12 cellular contexts compared by ENCODE assay signal in the genomic region with DNA sequence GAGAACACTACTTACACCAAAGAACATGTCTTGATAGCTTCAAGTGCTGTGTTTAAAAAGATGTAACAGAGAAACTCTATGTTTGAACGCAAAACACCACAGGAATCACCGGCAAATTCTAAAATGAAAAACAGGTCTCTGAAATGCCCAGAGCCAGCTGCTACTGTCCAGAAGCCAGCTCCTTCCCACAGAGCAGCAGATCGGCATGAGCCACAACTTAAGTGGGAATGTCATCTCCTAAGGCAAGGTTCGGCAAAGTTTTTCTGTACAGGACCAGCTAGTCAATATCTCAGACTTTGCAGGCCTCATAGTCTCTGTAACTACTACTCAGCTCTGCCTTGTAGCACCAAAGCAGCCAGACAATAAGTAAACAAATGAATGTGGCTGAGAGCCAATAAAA. TPM values are rescaled to one million over a fixed set of nuclear protein-coding genes. Genes with fewer than 3 reads are reported as not detected.
DNase-seq lines count a peak whose midpoint lies in the region; ATAC-seq and TF ChIP-seq lines count a peak whose summit lies in the region.
"Had no signal": no experiment of that assay in that cellular context is flagged by ENCODE, and none has a peak within 500 bp of the region (broad histone marks: within the 10 kb centered on the region; RNA-seq: fewer than 3 reads in every experiment).

No MANE protein-coding gene starts in this region.

- no peak overlapping the region for H3K9ac ChIP-seq in rectal smooth muscle tissue (ENCODE audit: low read length)

- CTCF ChIA-PET in RWPE1 (lab: Yijun Ruan, JAX), result interaction anchor here (0.6 kb wide), 1 partner anchor 11 kb away, joined by 4 read pairs; no protein-coding TSS in a partner anchor
- CTCF ChIA-PET in activated CD4-positive, alpha-beta memory T cell treated with anti-CD3 and anti-CD28 coated beads, Interleukin-2, amount 10 ng/mL, durations not matched to agents 7 days and 5 days (lab: Charles Lee), result interaction anchor here (0.9 kb wide), 1 partner anchor 33 kb away, joined by 3 read pairs; no protein-coding TSS in a partner anchor

- no peaks in the 10 kb centered on the region for H3K36me3 Mint-ChIP-seq in immature natural killer cell
- H3K36me3 Mint-ChIP-seq in activated CD4-positive, alpha-beta memory T cell treated with anti-CD3 and anti-CD28 coated beads, Interleukin-2, amount 10 ng/mL, durations not matched to agents 7 days and 5 days (ENCODE audit: low read depth), result no peaks in the 10 kb centered on the region
- H3K36me3 Mint-ChIP-seq: naive B cell had no signal

- peaks cover 6 to 7% (median 6%) of the 10 kb centered on the region in 3 donors for H3K27me3 Mint-ChIP-seq in immature natural killer cell (ENCODE audit: low read depth in 3 of 3)
- H3K27me3 Mint-ChIP-seq in activated CD4-positive, alpha-beta memory T cell treated with anti-CD3 and anti-CD28 coated beads, Interleukin-2, amount 10 ng/mL, durations not matched to agents 7 days and 5 days, result peaks cover 24% of the 10 kb centered on the region

- H3K4me3 Mint-ChIP-seq in immature natural killer cell, result no peak overlapping the region
- no peak overlapping the region for H3K4me3 Mint-ChIP-seq in activated CD4-positive, alpha-beta memory T cell treated with anti-CD3 and anti-CD28 coated beads, Interleukin-2, amount 10 ng/mL, durations not matched to agents 7 days and 5 days
- H3K4me3 Mint-ChIP-seq: naive B cell had no signal

- H3K4me1 ChIP-seq in left ventricle myocardium inferior (peaks cover 88% of the 10 kb centered on the region), rectal smooth muscle tissue (ENCODE audit: control insufficient read depth, insufficient read depth, low read length) (peaks cover 19% of the 10 kb centered on the region), mucosa of descending colon (ENCODE audit: low read depth) (peaks cover 28% of the 10 kb centered on the region)

- H3K36me3 ChIP-seq in left ventricle myocardium inferior, result peaks cover 4% of the 10 kb centered on the region
- no peaks in the 10 kb centered on the region for H3K36me3 ChIP-seq in rectal smooth muscle tissue (ENCODE audit: control insufficient read depth, insufficient read depth, low read length)
- no peaks in the 10 kb centered on the region for H3K36me3 ChIP-seq in mucosa of descending colon (ENCODE audit: low read depth)

- TF ChIP-seq CTCF in WI38 (IDR thresholded peaks at IDR 0.05; ENCODE audit: low read depth, low read length) (no peak), left ventricle myocardium inferior (IDR thresholded peaks at IDR 0.05; ENCODE audit: borderline replicate concordance) (no peak), RWPE1 (conservative IDR thresholded peaks at IDR 0.05; ENCODE audit: low read depth) (no peak), mucosa of descending colon (IDR thresholded peaks at IDR 0.05) (no peak)

- ATAC-seq in mucosa of descending colon, result no peak
- ATAC-seq: HCT116 had no signal

- H3K27ac ChIP-seq in left ventricle myocardium inferior (replicated peaks) (peak overlapping the region; percentile 98), rectal smooth muscle tissue (ENCODE audit: low read depth, low read length) (peak overlapping the region; percentile 70), RWPE1 (no peak overlapping the region)
- H3K27ac ChIP-seq: epithelial cell of prostate had no signal

- intact Hi-C loops in left ventricle myocardium inferior (cut with micrococcal nuclease), result no loop called here
- intact Hi-C loops in mucosa of descending colon (cut with DNase I, micrococcal nuclease), result no loop called here

- no peaks in the 10 kb centered on the region for H3K9me3 ChIP-seq in left ventricle myocardium inferior (replicated peaks)
- no peaks in the 10 kb centered on the region for H3K9me3 ChIP-seq in mucosa of descending colon

- peak; percentile 18 for DNase-seq in ELF-1 (ENCODE audit: low read depth, low spot score)
- peak; percentile 25 for DNase-seq in left ventricle myocardium inferior
- DNase-seq in immature natural killer cell, result no peak
- no peak for DNase-seq in RWPE1 (ENCODE audit: low spot score)
- no peak for DNase-seq in activated CD4-positive, alpha-beta memory T cell treated with anti-CD3 and anti-CD28 coated beads, Interleukin-2, amount 10 ng/mL, durations not matched to agents 7 days and 5 days
- no peak for DNase-seq in mucosa of descending colon
- DNase-seq: activated effector memory CD4-positive, alpha-beta T cell treated with Interleukin-2 at 50 U/mL for 16 hours; naive B cell had no signal

- peaks cover 2 to 8% of the 10 kb centered on the region in 2 donors for H3K4me1 Mint-ChIP-seq in immature natural killer cell
- H3K4me1 Mint-ChIP-seq in activated CD4-positive, alpha-beta memory T cell treated with anti-CD3 and anti-CD28 coated beads, Interleukin-2, amount 10 ng/mL, durations not matched to agents 7 days and 5 days, result peaks cover 8% of the 10 kb centered on the region

- H3K9me3 Mint-ChIP-seq in immature natural killer cell, result peaks cover 0 to 11% (median 6%) of the 10 kb centered on the region in 6 donors
- H3K9me3 Mint-ChIP-seq in activated CD4-positive, alpha-beta memory T cell treated with anti-CD3 and anti-CD28 coated beads, Interleukin-2, amount 10 ng/mL, durations not matched to agents 7 days and 5 days, result no peaks in the 10 kb centered on the region
- H3K9me3 Mint-ChIP-seq: naive B cell had no signal

- H3K27me3 ChIP-seq in left ventricle myocardium inferior (ENCODE audit: low read depth), result no peaks in the 10 kb centered on the region
- no peaks in the 10 kb centered on the region for H3K27me3 ChIP-seq in rectal smooth muscle tissue (ENCODE audit: control insufficient read depth, insufficient read depth, low read length)

- peak overlapping the region; percentile 3; the same call in 1 of the 2 replicates for H3K4me3 ChIP-seq in WI38 (ENCODE audit: low read depth, low read length)
- peak overlapping the region; percentile 88 for H3K4me3 ChIP-seq in left ventricle myocardium inferior
- H3K4me3 ChIP-seq in rectal smooth muscle tissue (ENCODE audit: low read length), result peak overlapping the region; percentile 32
- H3K4me3 ChIP-seq in mucosa of descending colon, result no peak overlapping the region

- no peak overlapping the region for H3K27ac Mint-ChIP-seq in immature natural killer cell
- H3K27ac Mint-ChIP-seq in activated CD4-positive, alpha-beta memory T cell treated with anti-CD3 and anti-CD28 coated beads, Interleukin-2, amount 10 ng/mL, durations not matched to agents 7 days and 5 days, result no peak overlapping the region

- POLR2A ChIA-PET in RWPE1 (lab: Yijun Ruan, JAX; ENCODE audit: low non-redundant PET), result no interaction called here
- POLR2A ChIA-PET in activated CD4-positive, alpha-beta memory T cell treated with anti-CD3 and anti-CD28 coated beads, Interleukin-2, amount 10 ng/mL, durations not matched to agents 7 days and 5 days (lab: Charles Lee), result interaction anchor here (0.6 kb wide), 1 partner anchor 456 kb away, joined by 3 read pairs; no protein-coding TSS in a partner anchor

RNA-seq across cellular contexts. Expression of a gene that starts 4.9 kb away (rescaled TPM):
- 21.1 TPM for total RNA-seq in left ventricle myocardium inferior
- not detected for polyA plus RNA-seq in immature natural killer cell
- 1 to 10 TPM in 1 of 2 experiments, under 1 TPM in 1; 0.53 to 1.1 TPM for total RNA-seq in activated CD4-positive, alpha-beta memory T cell treated with anti-CD3 and anti-CD28 coated beads, Interleukin-2, amount 10 ng/mL, durations not matched to agents 7 days and 5 days
- total RNA-seq in mucosa of descending colon, result 100 to 1,000 TPM in 2 of 3 donors, 10 to 100 TPM in 1; 92.9 to 113 (median 101) TPM

Comparison
In these comparisons a context has a peak if more than half of its experiments do, and no peak if none do; other contexts are left out.
1. DNase-seq: peak in ELF-1 (single experiment) and left ventricle myocardium inferior (single experiment); none in immature natural killer cell (0 of 3), RWPE1 (single experiment), activated CD4-positive, alpha-beta memory T cell treated with anti-CD3 and anti-CD28 coated beads, Interleukin-2, amount 10 ng/mL, durations not matched to agents 7 days and 5 days (single experiment) and mucosa of descending colon (0 of 3).
2. RNA of a gene that starts 4.9 kb away (total RNA-seq): 92.9 to 113 TPM in mucosa of descending colon and 21.1 TPM in left ventricle myocardium inferior (single experiment); 0.53 to 1.1 TPM in activated CD4-positive, alpha-beta memory T cell treated with anti-CD3 and anti-CD28 coated beads, Interleukin-2, amount 10 ng/mL, durations not matched to agents 7 days and 5 days; every median in the first group is over 10 times any median in the second.